9 cellular contexts compared by ENCODE assay signal in genomic region chr5:1555011-1555807, GRCh38. TPM values are rescaled to one million over a fixed set of nuclear protein-coding genes. Genes with fewer than 3 reads are reported as not detected.
A peak's percentile ranks its signal among the peaks of the same experiment; 100 is the strongest.
DNase-seq lines count a peak whose midpoint lies in the region; ATAC-seq and TF ChIP-seq lines count a peak whose summit lies in the region.
"Had no signal": no experiment of that assay in that cellular context is flagged by ENCODE, and none has a peak within 500 bp of the region (broad histone marks: within the 10 kb centered on the region; RNA-seq: fewer than 3 reads in every experiment).

No MANE protein-coding gene starts in this region.

- H3K27ac ChIP-seq in body of pancreas (no peak overlapping the region), neuronal stem cell (replicated peaks; ENCODE audit: low read length) (no peak overlapping the region), substantia nigra (ENCODE audit: low read depth, low read length, poor library complexity, severe bottlenecking) (no peak overlapping the region)
- H3K27ac ChIP-seq: cardiac muscle cell had no signal

- H4K8ac ChIP-seq in neuronal stem cell (ENCODE audit: low read depth, low read length), result no peak overlapping the region

- H3K4me3 ChIP-seq in body of pancreas, result no peak overlapping the region
- H3K4me3 ChIP-seq in neuronal stem cell (ENCODE audit: low read length in 2 of 2), result no peak overlapping the region
- H3K4me3 ChIP-seq: cardiac muscle cell had no signal

- no peak for TF ChIP-seq POLR2A in body of pancreas (IDR thresholded peaks at IDR 0.05)

- H2BK12ac ChIP-seq in neuronal stem cell (ENCODE audit: low read length), result peak overlapping the region; percentile 34

- H2BK15ac ChIP-seq in neuronal stem cell (ENCODE audit: low read length), result no peak overlapping the region

- peak overlapping the region; percentile 60 for H2AK5ac ChIP-seq in neuronal stem cell (ENCODE audit: low read depth, low read length)

- H3K4me2 ChIP-seq in neuronal stem cell (ENCODE audit: insufficient read depth, low read length, poor library complexity, severe bottlenecking), result no peak overlapping the region

- H3K9me3 ChIP-seq in body of pancreas (no peaks in the 10 kb centered on the region), neuronal stem cell (replicated peaks in 1 of 2; ENCODE audit: control insufficient read depth in 2 of 2, insufficient read depth in 1 of 2, low read depth in 1 of 2, low read length in 2 of 2) (no peaks in the 10 kb centered on the region)

- H3K14ac ChIP-seq in neuronal stem cell (ENCODE audit: low read length), result peak overlapping the region; percentile 32

- H2AFZ ChIP-seq in neuronal stem cell (ENCODE audit: low read length), result no peak overlapping the region

- H3K79me1 ChIP-seq in neuronal stem cell (ENCODE audit: low read depth, low read length), result peaks cover 1% of the 10 kb centered on the region

- peak overlapping the region; percentile 77 for H3K18ac ChIP-seq in neuronal stem cell (ENCODE audit: low read length)

- no peak overlapping the region for H3K27ac Mint-ChIP-seq in activated CD8-positive, alpha-beta T cell treated with anti-CD3 and anti-CD28 coated beads, Interleukin-2, amount 10 ng/mL, durations not matched to agents 7 days and 5 days

- no peak overlapping the region for H3K9ac ChIP-seq in neuronal stem cell (ENCODE audit: low read depth, low read length, poor library complexity)

- H3K27me3 Mint-ChIP-seq in activated CD8-positive, alpha-beta T cell treated with anti-CD3 and anti-CD28 coated beads, Interleukin-2, amount 10 ng/mL, durations not matched to agents 7 days and 5 days (ENCODE audit: low read depth), result peaks cover 4% of the 10 kb centered on the region

- H2BK5ac ChIP-seq in neuronal stem cell (ENCODE audit: low read length), result no peak overlapping the region

- POLR2A ChIA-PET in activated CD8-positive, alpha-beta T cell treated with anti-CD3 and anti-CD28 coated beads, Interleukin-2, amount 10 ng/mL, durations not matched to agents 7 days and 5 days (lab: Charles Lee), result no interaction called here

- ATAC-seq in body of pancreas, result peak; percentile 58
- ATAC-seq in activated CD8-positive, alpha-beta T cell treated with anti-CD3 and anti-CD28 coated beads, Interleukin-2, amount 10 ng/mL, durations not matched to agents 7 days and 5 days, result no peak

- no peak overlapping the region for H3K4ac ChIP-seq in neuronal stem cell (ENCODE audit: low read length)

- WGBS in body of pancreas, 2 donors, result 50 to 60% methylated on average over 21 to 25 of the region's 28 CpGs
- no CpG with 5 or more reads among the region's 28 CpGs for WGBS in neuronal stem cell (ENCODE audit: extremely low coverage in 2 of 2, insufficient read length in 2 of 2, insufficient replicate concordance in 1 of 2), 2 donors

- TF ChIP-seq CTCF in body of pancreas (IDR thresholded peaks at IDR 0.05), result no peak

- no peak overlapping the region for H3K23ac ChIP-seq in neuronal stem cell (ENCODE audit: low read depth, low read length, poor library complexity)

- intact Hi-C loops in body of pancreas (cut with DNase I), result no loop called here
- intact Hi-C loops in cardiac septum (cut with DNase I), result no loop called here

- no peak overlapping the region for H3K4me3 Mint-ChIP-seq in activated CD8-positive, alpha-beta T cell treated with anti-CD3 and anti-CD28 coated beads, Interleukin-2, amount 10 ng/mL, durations not matched to agents 7 days and 5 days

- H2BK120ac ChIP-seq in neuronal stem cell (ENCODE audit: low read depth, low read length), result no peak overlapping the region

- CTCF ChIA-PET in activated CD8-positive, alpha-beta T cell treated with anti-CD3 and anti-CD28 coated beads, Interleukin-2, amount 10 ng/mL, durations not matched to agents 7 days and 5 days (lab: Charles Lee), result no interaction called here

- DNase-seq in EH (ENCODE audit: low read depth), result peak; percentile 65
- DNase-seq in NCI-H1092 treated with DMSO at 0.1 percent for 48 hours (lab: John Stamatoyannopoulos, UW), result peak; percentile 76
- peak in 3 of 4 donors; percentile 29 to 55 (median 48) for DNase-seq in body of pancreas
- no peak for DNase-seq in neuronal stem cell (ENCODE audit: low spot score)
- no peak for DNase-seq in activated CD8-positive, alpha-beta T cell treated with anti-CD3 and anti-CD28 coated beads, Interleukin-2, amount 10 ng/mL, durations not matched to agents 7 days and 5 days
- DNase-seq in substantia nigra (lab: John Stamatoyannopoulos, UW), result no peak
- no peak for DNase-seq in cardiac septum (ENCODE audit: low spot score)
- no peak for DNase-seq in middle frontal gyrus (ENCODE audit: extremely low spot score, low spot score)

- H3K36me3 Mint-ChIP-seq in activated CD8-positive, alpha-beta T cell treated with anti-CD3 and anti-CD28 coated beads, Interleukin-2, amount 10 ng/mL, durations not matched to agents 7 days and 5 days (ENCODE audit: low read depth), result no peaks in the 10 kb centered on the region

- H3K9me3 Mint-ChIP-seq in activated CD8-positive, alpha-beta T cell treated with anti-CD3 and anti-CD28 coated beads, Interleukin-2, amount 10 ng/mL, durations not matched to agents 7 days and 5 days (ENCODE audit: insufficient read depth), result no peaks in the 10 kb centered on the region

- H3K36me3 ChIP-seq in body of pancreas (replicated peaks in 1 of 2; ENCODE audit: insufficient read depth in 1 of 2, low read depth in 2 of 2) (no peaks in the 10 kb centered on the region), neuronal stem cell (replicated peaks in 1 of 2; ENCODE audit: control insufficient read depth in 2 of 2, insufficient read depth in 2 of 2, low read length in 2 of 2) (no peaks in the 10 kb centered on the region)
- H3K36me3 ChIP-seq: cardiac muscle cell had no signal

- peaks cover 4% of the 10 kb centered on the region for H3K4me1 Mint-ChIP-seq in activated CD8-positive, alpha-beta T cell treated with anti-CD3 and anti-CD28 coated beads, Interleukin-2, amount 10 ng/mL, durations not matched to agents 7 days and 5 days (ENCODE audit: low read depth)

- H3K4me1 ChIP-seq in body of pancreas (peaks cover 12% of the 10 kb centered on the region), neuronal stem cell (ENCODE audit: control insufficient read depth in 2 of 2, insufficient read depth in 1 of 2, low read depth in 1 of 2, low read length in 2 of 2) (peaks cover 2 to 13% of the 10 kb centered on the region in 2 donors)

- no peaks in the 10 kb centered on the region for H3K27me3 ChIP-seq in body of pancreas
- H3K27me3 ChIP-seq in neuronal stem cell (ENCODE audit: control insufficient read depth in 3 of 3, insufficient read depth in 3 of 3, low read depth in 1 of 3, low read length in 3 of 3), result no peaks in the 10 kb centered on the region
- H3K27me3 ChIP-seq: cardiac muscle cell had no signal

- no peak overlapping the region for H4K91ac ChIP-seq in neuronal stem cell (ENCODE audit: low read depth, low read length, poor library complexity)

RNA-seq across cellular contexts. Expression of gene LPCAT1, which starts 31.4 kb away (rescaled TPM):
- total RNA-seq in body of pancreas (10 to 100 TPM; 17.1 to 21.5 TPM), cardiac septum (14.7 TPM)
- polyA plus RNA-seq in neuronal stem cell (2013, experiment 1 of 2), result 92.2 TPM
- polyA plus RNA-seq in neuronal stem cell (2013, experiment 2 of 2), result 93.4 TPM
- total RNA-seq in activated CD8-positive, alpha-beta T cell treated with anti-CD3 and anti-CD28 coated beads, Interleukin-2, amount 10 ng/mL, durations not matched to agents 7 days and 5 days, result 10 to 100 TPM; 60.8 to 68.3 TPM

Comparison
In these comparisons a context has a peak if more than half of its experiments do, and no peak if none do; other contexts are left out.
1. DNase-seq: peak in EH (single experiment), NCI-H1092 treated with DMSO at 0.1 percent for 48 hours (single experiment) and body of pancreas (3 of 4); none in neuronal stem cell (single experiment), activated CD8-positive, alpha-beta T cell treated with anti-CD3 and anti-CD28 coated beads, Interleukin-2, amount 10 ng/mL, durations not matched to agents 7 days and 5 days (single experiment), substantia nigra (0 of 49), cardiac septum (single experiment) and middle frontal gyrus (single experiment).